Comparison of ENCODE assay signal across 8 cellular contexts in the genomic region with DNA sequence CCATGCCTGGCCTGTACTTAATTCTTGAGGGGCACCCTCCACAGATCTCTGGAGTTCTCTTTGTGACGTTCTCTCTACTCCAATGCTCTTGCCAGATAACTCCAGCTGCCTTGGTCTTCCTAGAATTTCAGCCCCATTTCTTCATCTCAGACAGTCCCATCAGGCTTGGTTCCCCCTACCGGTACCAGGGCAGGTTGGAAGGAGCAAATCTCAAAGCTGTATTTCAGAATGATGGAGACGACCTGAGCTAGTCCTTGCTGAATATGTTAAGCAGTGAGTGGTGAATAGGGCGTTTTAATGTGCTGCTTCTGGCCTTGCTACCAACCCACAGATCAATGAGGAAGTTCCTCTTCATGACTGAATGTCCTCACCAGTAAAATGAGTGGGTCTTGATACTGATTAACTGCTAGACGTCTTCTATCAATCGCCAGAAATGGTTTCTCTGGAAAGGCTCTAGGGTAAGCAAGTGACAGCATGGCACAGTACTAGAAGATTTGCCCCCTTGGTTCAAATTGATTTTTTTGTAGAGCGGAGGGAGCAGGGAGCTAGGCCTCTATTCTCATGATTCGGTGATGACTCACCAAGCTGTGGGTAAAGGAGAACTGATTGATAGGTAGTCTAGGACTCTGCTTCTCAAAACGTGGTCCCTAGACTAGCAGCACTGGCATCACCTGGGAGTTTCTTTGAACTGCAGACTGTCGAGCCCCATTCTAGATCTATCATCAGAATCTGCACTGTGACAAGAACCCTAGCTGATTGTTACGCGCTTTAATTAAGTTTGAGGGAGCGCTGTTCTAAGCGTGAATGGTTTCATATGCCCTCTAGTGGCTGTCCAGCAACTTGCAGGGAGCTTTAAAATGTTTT.
A peak's percentile ranks its signal among the peaks of the same experiment; 100 is the strongest.
DNase-seq lines count a peak whose midpoint lies in the region; ATAC-seq, FAIRE-seq and TF ChIP-seq lines count a peak whose summit lies in the region.

No MANE protein-coding gene starts in this region.

- H3K27me3 Mint-ChIP-seq in MCF 10A (ENCODE audit: insufficient read depth, unreplicated experiment) = no peaks in the 10 kb centered on the region

- H3K4me3 ChIP-seq in BE2C (ENCODE audit: low read depth, low read length) (no peak overlapping the region), KMS-11 (IDR thresholded peaks at IDR 0.05; ENCODE audit: insufficient read depth, low read depth, low read length) (no peak overlapping the region), kidney (ENCODE audit: low read length in 2 of 2) (no peak overlapping the region)

- BruUV-seq in MCF 10A (replicated peaks; lab: Mats Ljungman, UMichigan) = no TSS peak

- H3K4me1 Mint-ChIP-seq in MCF 10A (ENCODE audit: insufficient read depth, unreplicated experiment) = peaks cover 10% of the 10 kb centered on the region

- no peaks in the 10 kb centered on the region for H3K9me3 Mint-ChIP-seq in MCF 10A (ENCODE audit: unreplicated experiment)

- no peak overlapping the region for H3K4me3 Mint-ChIP-seq in MCF 10A (ENCODE audit: unreplicated experiment)

- H3K36me3 ChIP-seq in BE2C (no peaks in the 10 kb centered on the region), KMS-11 (ENCODE audit: insufficient read depth) (no peaks in the 10 kb centered on the region), kidney (ENCODE audit: control insufficient read depth in 1 of 2, insufficient read depth in 2 of 2, low read length in 2 of 2) (peaks cover 0 to 3% of the 10 kb centered on the region in 2 donors)

- peak; percentile 45 for ATAC-seq in GM18870 (IDR thresholded peaks at IDR 0.05; ENCODE audit: unreplicated experiment)
- no peak for ATAC-seq in HG03097 (IDR thresholded peaks at IDR 0.05; ENCODE audit: low FRiP score, unreplicated experiment)

- H3K9ac ChIP-seq in KMS-11 (no peak overlapping the region), kidney (ENCODE audit: low read length in 2 of 2) (no peak overlapping the region)

- CTCF ChIA-PET in MCF 10A (lab: Yijun Ruan, JAX) = interaction anchor here (0.5 to 13.4 kb wide), 65 partner anchors 9 to 434 kb away, joined by 3 to 334 read pairs (median 4); a partner anchor contains a TSS

- peak; percentile 30 for FAIRE-seq in kidney (lab: Jason Lieb, UNC)

- H3K27me3 ChIP-seq in BE2C (no peaks in the 10 kb centered on the region), KMS-11 (ENCODE audit: insufficient read depth, low read depth) (no peaks in the 10 kb centered on the region)

- DNase-seq in BE2C = peak; percentile 20
- peak; percentile 46 for DNase-seq in T1000 (lab: John Stamatoyannopoulos, UW)
- peak; percentile 85 for DNase-seq in MCF 10A (ENCODE audit: unreplicated experiment)
- no peak for DNase-seq in kidney
- peak; percentile 46 for DNase-seq in stimulated activated CD4-positive, alpha-beta T cell treated with anti-CD3 and anti-CD28 coated beads, Interleukin-2, amount 100 ng/mL, for 24 hours

- H3K27ac ChIP-seq in KMS-11 (no peak overlapping the region), kidney (ENCODE audit: low read depth in 2 of 2, low read length in 2 of 2) (no peak overlapping the region)

- intact Hi-C loops in MCF 10A (cut with micrococcal nuclease) (loop anchor here (1.0 to 5.0 kb wide), 4 partner anchors 94 to 425 kb away; no protein-coding TSS in a partner anchor), kidney (cut with DNase I) (loop anchor here (5.0 kb wide), 1 partner anchor 240 kb away; no protein-coding TSS in a partner anchor)

- no peaks in the 10 kb centered on the region for H3K4me1 ChIP-seq in BE2C
- no peaks in the 10 kb centered on the region for H3K4me1 ChIP-seq in KMS-11 (ENCODE audit: low read depth, poor library complexity, severe bottlenecking)
- H3K4me1 ChIP-seq in kidney (ENCODE audit: control insufficient read depth in 1 of 2, insufficient read depth in 1 of 2, low read depth in 1 of 2, low read length in 2 of 2) = no peaks in the 10 kb centered on the region

- no peaks in the 10 kb centered on the region for H4K20me1 ChIP-seq in KMS-11 (ENCODE audit: insufficient read depth)

- POLR2A ChIA-PET in MCF 10A (lab: Yijun Ruan, JAX) = interaction anchor here (0.5 to 3.1 kb wide), 23 partner anchors 8 to 426 kb away, joined by 3 to 37 read pairs (median 4); a partner anchor contains a TSS

- no peak overlapping the region for H2AFZ ChIP-seq in KMS-11 (ENCODE audit: low read depth)

- TF ChIP-seq CTCF in BE2C (IDR thresholded peaks at IDR 0.05; ENCODE audit: low read depth, low read length) (peak; percentile 80), KMS-11 (conservative IDR thresholded peaks at IDR 0.05; ENCODE audit: low read depth, low read length) (peak; percentile 84), MCF 10A (IDR thresholded peaks at IDR 0.05; ENCODE audit: unreplicated experiment) (peak; percentile 87), kidney (IDR thresholded peaks at IDR 0.05; ENCODE audit: borderline replicate concordance, extremely low read depth, insufficient read depth) (peak; percentile 92)

- H3K9me3 ChIP-seq in BE2C = no peaks in the 10 kb centered on the region
- H3K9me3 ChIP-seq in kidney (ENCODE audit: control insufficient read depth in 1 of 2, low read length in 2 of 2) = no peaks in the 10 kb centered on the region

- no peak overlapping the region for H3K4me2 ChIP-seq in KMS-11

- no peak overlapping the region for H3K27ac Mint-ChIP-seq in MCF 10A (ENCODE audit: low read depth, unreplicated experiment)

- H3K36me3 Mint-ChIP-seq in MCF 10A (ENCODE audit: insufficient read depth, unreplicated experiment) = peaks cover 32% of the 10 kb centered on the region

- no peaks in the 10 kb centered on the region for H3K79me2 ChIP-seq in KMS-11 (ENCODE audit: insufficient read depth, low read depth)
